Comparison of ENCODE assay signal across 16 cellular contexts in genomic region chr3:148062590-148062989, GRCh38.
A peak's percentile ranks its signal among the peaks of the same experiment; 100 is the strongest.
DNase-seq lines count a peak whose midpoint lies in the region; FAIRE-seq and TF ChIP-seq lines count a peak whose summit lies in the region.
"Had no signal": no experiment of that assay in that cellular context is flagged by ENCODE, and none has a peak within 500 bp of the region (broad histone marks: within the 10 kb centered on the region; RNA-seq: fewer than 3 reads in every experiment).

No MANE protein-coding gene starts in this region.

- H3K4me3 ChIP-seq in bronchial epithelial cell (ENCODE audit: low read depth, low read length): no peak overlapping the region
- H3K4me3 ChIP-seq in tibial nerve: no peak overlapping the region
- H3K4me3 ChIP-seq: SJCRH30 had no signal

- intact Hi-C loops in posterior cingulate gyrus (cut with DNase I): no loop called here

- TF ChIP-seq CTCF in bronchial epithelial cell (IDR thresholded peaks at IDR 0.05; ENCODE audit: insufficient read depth, low read length, severe bottlenecking) (no peak), tibial nerve (IDR thresholded peaks at IDR 0.05) (no peak)

- no peak for TF ChIP-seq POLR2A in tibial nerve (IDR thresholded peaks at IDR 0.05)

- H3K27me3 ChIP-seq in bronchial epithelial cell (ENCODE audit: control insufficient read depth, insufficient read depth, low read length): no peaks in the 10 kb centered on the region
- no peaks in the 10 kb centered on the region for H3K27me3 ChIP-seq in tibial nerve
- H3K27me3 ChIP-seq: SJCRH30 had no signal

- DNase-seq in DMS153 (lab: John Stamatoyannopoulos, UW) (peak; percentile 13), DMS153 treated with DMSO at 0.1 percent for 48 hours (lab: John Stamatoyannopoulos, UW; ENCODE audit: unreplicated experiment) (no peak), NCI-H1105 (lab: John Stamatoyannopoulos, UW) (peak; percentile 92), NCI-H345 (lab: John Stamatoyannopoulos, UW) (peak; percentile 71), bronchial epithelial cell (ENCODE audit: low read depth) (peak; percentile 56), posterior cingulate gyrus (no peak), tibial nerve (ENCODE audit: low spot score in 2 of 2) (no peak), NCI-H1694 treated with DMSO at 0.1 percent for 48 hours (lab: John Stamatoyannopoulos, UW) (no peak)
- DNase-seq: GOT3, NCI-H1092 treated with DMSO at 0.1 percent for 48 hours, NCI-H187 treated with DMSO at 0.1 percent for 48 hours, NCI-H526 treated with DMSO at 0.1 percent for 48 hours, OCI-M1, SJCRH30 had no signal

- H3K4me1 ChIP-seq in tibial nerve: no peaks in the 10 kb centered on the region
- H3K4me1 ChIP-seq: SJCRH30 had no signal

- 89 to 97% methylated on average over 1 of the region's 1 CpG for WGBS in tibial nerve, 2 donors

- TF ChIP-seq EP300 in tibial nerve (IDR thresholded peaks at IDR 0.05): no peak

- H3K36me3 ChIP-seq in bronchial epithelial cell (ENCODE audit: control insufficient read depth, insufficient read depth, low read length) (no peaks in the 10 kb centered on the region), tibial nerve (no peaks in the 10 kb centered on the region)
- H3K36me3 ChIP-seq: SJCRH30 had no signal

- no peak overlapping the region for H3K27ac ChIP-seq in tibial nerve
- H3K27ac ChIP-seq: 22Rv1, SJCRH30 had no signal

- H3K9me3 ChIP-seq in tibial nerve: no peaks in the 10 kb centered on the region
- H3K9me3 ChIP-seq: SJCRH30 had no signal

- no peak for FAIRE-seq in bronchial epithelial cell (lab: Jason Lieb, UNC)
- FAIRE-seq: GM12891 had no signal

Comparison
In these comparisons a context has a peak if more than half of its experiments do, and no peak if none do; other contexts are left out.
1. DNase-seq: peak in DMS153 (single experiment), NCI-H1105 (single experiment), NCI-H345 (single experiment) and bronchial epithelial cell (single experiment); none in DMS153 treated with DMSO at 0.1 percent for 48 hours (single experiment), posterior cingulate gyrus (0 of 10), tibial nerve (0 of 2) and NCI-H1694 treated with DMSO at 0.1 percent for 48 hours (single experiment).